Comparison of ENCODE assay signal across 20 cellular contexts in the genomic region with DNA sequence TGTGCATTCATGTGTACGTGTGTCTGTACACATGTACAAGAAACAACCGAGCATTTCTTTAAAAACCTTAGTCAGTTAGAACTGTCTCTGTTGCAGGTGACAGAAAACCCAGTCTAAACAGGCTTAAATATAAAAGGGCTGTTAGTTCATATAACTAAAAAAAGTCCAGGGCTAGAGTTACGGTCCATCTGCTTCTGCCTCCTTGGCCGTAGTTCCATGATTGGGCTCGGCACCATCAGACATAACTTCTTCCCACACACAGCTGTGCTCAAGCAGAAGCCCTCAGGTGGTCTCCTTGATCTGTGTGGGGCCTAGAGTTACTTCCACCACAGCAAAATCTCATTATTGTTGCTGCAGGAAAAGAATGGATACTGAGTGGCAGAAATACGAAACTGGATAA. TPM values are rescaled to one million over a fixed set of nuclear protein-coding genes. Genes with fewer than 3 reads are reported as not detected.
DNase-seq lines count a peak whose midpoint lies in the region; ATAC-seq and TF ChIP-seq lines count a peak whose summit lies in the region.
"Had no signal": no experiment of that assay in that cellular context is flagged by ENCODE, and none has a peak within 500 bp of the region (broad histone marks: within the 10 kb centered on the region; RNA-seq: fewer than 3 reads in every experiment).

No MANE protein-coding gene starts in this region.

- no peaks in the 10 kb centered on the region for H3K27me3 ChIP-seq in gastrocnemius medialis
- H3K27me3 ChIP-seq: BE2C, Peyer's patch, SJCRH30 had no signal

- peaks cover 0 to 32% of the 10 kb centered on the region in 2 donors for H3K36me3 ChIP-seq in gastrocnemius medialis

- peak in 1 of 2 donors; percentile 26 for TF ChIP-seq POLR2A in gastrocnemius medialis (IDR thresholded peaks at IDR 0.05)

- in situ Hi-C loops in gastrocnemius medialis (cut with MboI; ENCODE audit: low sequenced_read_pairs in 4 of 4) = no loop called here

- no peaks in the 10 kb centered on the region for H3K9me3 ChIP-seq in gastrocnemius medialis
- H3K9me3 ChIP-seq: BE2C, Peyer's patch, SJCRH30 had no signal

- H3K27ac ChIP-seq in gastrocnemius medialis = peak overlapping the region; percentile 73 to 88 (median 80)
- H3K27ac ChIP-seq: Peyer's patch, SJCRH30 had no signal

- ATAC-seq in gastrocnemius medialis (peak; percentile 83 to 88), GM18909 (IDR thresholded peaks at IDR 0.05; ENCODE audit: poor library complexity, unreplicated experiment) (no peak), GM18502 (IDR thresholded peaks at IDR 0.05; ENCODE audit: poor library complexity, unreplicated experiment) (no peak)
- ATAC-seq: GM12878 had no signal

- DNase-seq in DMS 273 treated with DMSO at 0.1 percent for 48 hours (lab: John Stamatoyannopoulos, UW) = peak; percentile 52
- peak; percentile 13 for DNase-seq in NCI-H69 (lab: John Stamatoyannopoulos, UW)
- DNase-seq in myocyte (ENCODE audit: low read depth) = peak; percentile 87
- DNase-seq in gastrocnemius medialis = peak in 1 of 2 donors; percentile 64
- no peak for DNase-seq in NCI-H1105 (lab: John Stamatoyannopoulos, UW)
- DNase-seq: BE2C, COR-L47, DND-41, Kasumi-1, NCI-H1417, NCI-H1694 treated with DMSO at 0.1 percent for 48 hours, NCI-H2107, NCI-H2227 treated with DMSO at 0.1 percent for 48 hours, NCI-H510A, NCI-H82, Peyer's patch, SJCRH30 had no signal

- intact Hi-C loops in gastrocnemius medialis (cut with DNase I; ENCODE audit: low total_unique reads) = loop anchor here (5.0 kb wide), 1 partner anchor 96 kb away; no protein-coding TSS in a partner anchor

- TF ChIP-seq CTCF in gastrocnemius medialis (IDR thresholded peaks at IDR 0.05 in 4 of 5, conservative IDR thresholded peaks at IDR 0.05 in 1 of 5) = no peak

- peaks cover 33 to 37% of the 10 kb centered on the region in 2 donors for H3K4me1 ChIP-seq in gastrocnemius medialis

- H3K4me3 ChIP-seq in gastrocnemius medialis = no peak overlapping the region
- H3K4me3 ChIP-seq: GM12878, Peyer's patch, SJCRH30 had no signal

RNA-seq across cellular contexts. Expression of gene CKB, which starts 34.6 kb away (rescaled TPM):
- total RNA-seq in myocyte = 1,659 and 1,729 TPM in 2 replicates
- polyA plus RNA-seq in myocyte (2012) = 486 TPM
- 100 to 1,000 TPM in 1 of 4 donors, 10 to 100 TPM in 3; 20.7 to 110 (median 43.4) TPM for total RNA-seq in gastrocnemius medialis

RNA-seq across cellular contexts. Expression of gene TRMT61A, which starts 40.9 kb away (rescaled TPM):
- total RNA-seq in myocyte = 14.4 and 18.5 TPM in 2 replicates
- polyA plus RNA-seq in myocyte (2012) = 14.1 TPM
- 10 to 100 TPM in 1 of 4 donors, 1 to 10 TPM in 3; 8.3 to 11.0 (median 9.6) TPM for total RNA-seq in gastrocnemius medialis

Comparison
In these comparisons a context has a peak if more than half of its experiments do, and no peak if none do; other contexts are left out.
1. ATAC-seq: peak in gastrocnemius medialis (2 of 2); none in GM18909 (single experiment) and GM18502 (single experiment).
2. RNA of gene CKB, which starts 34.6 kb away (total RNA-seq): 1,659 to 1,729 TPM in myocyte; 20.7 to 110 TPM in gastrocnemius medialis; every median in the first group is over 10 times any median in the second.